Comparison of ENCODE assay signal across 9 cellular contexts in the genomic region with DNA sequence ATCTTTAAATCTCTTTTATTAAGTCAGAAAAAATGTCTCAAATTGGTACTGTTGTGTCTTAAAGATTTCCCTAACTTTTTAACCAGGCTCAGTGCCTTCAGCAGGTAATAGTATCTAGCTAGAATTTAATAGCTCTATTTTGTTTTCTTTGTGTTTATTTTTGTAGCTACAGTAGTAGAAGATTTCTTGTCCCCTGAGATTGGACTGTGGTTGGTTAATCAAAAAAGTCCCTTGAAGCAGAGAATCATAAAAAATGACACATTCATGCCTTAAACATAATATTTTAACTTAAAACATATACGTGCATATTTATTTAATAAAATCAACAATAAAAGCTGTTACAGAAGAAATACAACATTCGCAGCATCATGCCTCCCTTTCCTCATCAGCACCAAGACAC.
"Had no signal": no experiment of that assay in that cellular context is flagged by ENCODE, and none has a peak within 500 bp of the region (broad histone marks: within the 10 kb centered on the region; RNA-seq: fewer than 3 reads in every experiment).

No MANE protein-coding gene starts in this region.

- H3K9ac ChIP-seq: GM23248 had no signal

- H3K4me3 ChIP-seq: GM23248, HAP-1, K562 had no signal

- ATAC-seq: HCT116, K562 had no signal

- H3K4me1 ChIP-seq: HAP-1 had no signal

- H2AFZ ChIP-seq: GM23248 had no signal

- DNase-seq: GM23248, GOT3, H7, HFFc6, IMR-90 had no signal

- H3K36me3 ChIP-seq: HAP-1 had no signal

- H3K4me3 Mint-ChIP-seq: HFFc6 had no signal

- H3K27ac ChIP-seq: GM23248, HL-60 had no signal

- H3K27ac Mint-ChIP-seq: HFFc6 had no signal
